ENCODE assay signal across 9 cellular contexts in genomic region chr17:77462553-77463497, GRCh38.
DNase-seq lines count a peak whose midpoint lies in the region; ATAC-seq and TF ChIP-seq lines count a peak whose summit lies in the region.
"Had no signal": no experiment of that assay in that cellular context is flagged by ENCODE, and none has a peak within 500 bp of the region (broad histone marks: within the 10 kb centered on the region; RNA-seq: fewer than 3 reads in every experiment).

No MANE protein-coding gene starts in this region.

- POLR2A ChIA-PET in activated naive CD8-positive, alpha-beta T cell treated with anti-CD3 and anti-CD28 coated beads, Interleukin-2, amount 10 ng/mL, durations not matched to agents 7 days and 5 days (lab: Charles Lee): interaction anchor here (0.8 to 7.5 kb wide), 7 partner anchors 10 to 62 kb away, joined by 3 to 123 read pairs (median 6); no protein-coding TSS in a partner anchor
- POLR2A ChIA-PET in naive thymus-derived CD4-positive, alpha-beta T cell (lab: Charles Lee): interaction anchor here (0.7 to 11.7 kb wide), 12 partner anchors 11 to 132 kb away, joined by 3 to 678 read pairs (median 5); no protein-coding TSS in a partner anchor

- peak overlapping the region; percentile 97 for H3K27ac Mint-ChIP-seq in activated naive CD8-positive, alpha-beta T cell treated with anti-CD3 and anti-CD28 coated beads, Interleukin-2, amount 10 ng/mL, durations not matched to agents 7 days and 5 days
- peak overlapping the region; percentile 88 to 100 (median 98) for H3K27ac Mint-ChIP-seq in naive thymus-derived CD4-positive, alpha-beta T cell
- H3K27ac Mint-ChIP-seq in type B pancreatic cell: peak overlapping the region; percentile 13

- H3K9me3 ChIP-seq in breast epithelium: no peaks in the 10 kb centered on the region
- H3K9me3 ChIP-seq in mammary epithelial cell (replicated peaks; ENCODE audit: insufficient read depth, low read length): no peaks in the 10 kb centered on the region
- no peaks in the 10 kb centered on the region for H3K9me3 ChIP-seq in naive thymus-derived CD4-positive, alpha-beta T cell (ENCODE audit: control insufficient read depth in 2 of 3, low read length in 3 of 3)

- peaks cover 13% of the 10 kb centered on the region for H4K20me1 ChIP-seq in mammary epithelial cell (ENCODE audit: insufficient read depth, low read length)

- BruUV-seq in mammary epithelial cell (replicated peaks; lab: Mats Ljungman, UMichigan): no TSS peak

- intact Hi-C loops in breast epithelium (cut with DNase I; ENCODE audit: low total_unique reads): no loop called here
- intact Hi-C loops in mammary epithelial cell (cut with micrococcal nuclease): no loop called here
- intact Hi-C loops in naive thymus-derived CD4-positive, alpha-beta T cell (cut with micrococcal nuclease): loop anchor here in 1 of 2 donors (1.0 kb wide), 4 partner anchors 9 to 131 kb away; no protein-coding TSS in a partner anchor
- intact Hi-C loops in posterior vena cava (cut with DNase I): no loop called here

- H3K4me2 ChIP-seq in mammary epithelial cell (ENCODE audit: insufficient read depth, low read depth, low read length): no peak overlapping the region

- no peak overlapping the region for H3K9ac ChIP-seq in mammary epithelial cell (ENCODE audit: insufficient read depth, low read length)

- H3K4me3 Mint-ChIP-seq in activated naive CD8-positive, alpha-beta T cell treated with anti-CD3 and anti-CD28 coated beads, Interleukin-2, amount 10 ng/mL, durations not matched to agents 7 days and 5 days: peak overlapping the region; percentile 82
- H3K4me3 Mint-ChIP-seq in naive thymus-derived CD4-positive, alpha-beta T cell: peak overlapping the region; percentile 80 to 100 (median 94)
- no peak overlapping the region for H3K4me3 Mint-ChIP-seq in type B pancreatic cell

- H3K4me1 Mint-ChIP-seq in activated naive CD8-positive, alpha-beta T cell treated with anti-CD3 and anti-CD28 coated beads, Interleukin-2, amount 10 ng/mL, durations not matched to agents 7 days and 5 days: peaks cover 78% of the 10 kb centered on the region
- peaks cover 69 to 96% (median 86%) of the 10 kb centered on the region in 7 donors for H3K4me1 Mint-ChIP-seq in naive thymus-derived CD4-positive, alpha-beta T cell
- H3K4me1 Mint-ChIP-seq in type B pancreatic cell (ENCODE audit: unreplicated experiment): peaks cover 65% of the 10 kb centered on the region

- no peaks in the 10 kb centered on the region for H3K27me3 Mint-ChIP-seq in activated naive CD8-positive, alpha-beta T cell treated with anti-CD3 and anti-CD28 coated beads, Interleukin-2, amount 10 ng/mL, durations not matched to agents 7 days and 5 days
- no peaks in the 10 kb centered on the region for H3K27me3 Mint-ChIP-seq in naive thymus-derived CD4-positive, alpha-beta T cell
- H3K27me3 Mint-ChIP-seq in type B pancreatic cell: no peaks in the 10 kb centered on the region

- DNase-seq in breast epithelium (ENCODE audit: low spot score in 2 of 2): no peak
- no peak for DNase-seq in mammary epithelial cell
- DNase-seq in activated naive CD8-positive, alpha-beta T cell treated with anti-CD3 and anti-CD28 coated beads, Interleukin-2, amount 10 ng/mL, durations not matched to agents 7 days and 5 days: peak; percentile 27
- no peak for DNase-seq in naive thymus-derived CD4-positive, alpha-beta T cell
- no peak for DNase-seq in type B pancreatic cell (ENCODE audit: extremely low spot score, unreplicated experiment)
- no peak for DNase-seq in dermis blood vessel endothelial cell
- no peak for DNase-seq in AG20443 (ENCODE audit: low spot score)
- DNase-seq in posterior vena cava (ENCODE audit: low spot score): no peak
- DNase-seq: activated CD8-positive, alpha-beta memory T cell treated with anti-CD3 and anti-CD28 coated beads, Interleukin-2, amount 50 U/mL, for 4 hours had no signal

- in situ Hi-C loops in mammary epithelial cell (cut with MboI; ENCODE audit: low sequenced_read_pairs in 2 of 2): no loop called here

- no peak for ATAC-seq in activated naive CD8-positive, alpha-beta T cell treated with anti-CD3 and anti-CD28 coated beads, Interleukin-2, amount 10 ng/mL, durations not matched to agents 7 days and 5 days (ENCODE audit: low read depth)
- ATAC-seq in naive thymus-derived CD4-positive, alpha-beta T cell: no peak

- CTCF ChIA-PET in mammary epithelial cell (lab: Charles Lee; ENCODE audit: low non-redundant PET): no interaction called here
- CTCF ChIA-PET in naive thymus-derived CD4-positive, alpha-beta T cell (lab: Charles Lee): interaction anchor here (0.6 to 1.5 kb wide), 5 partner anchors 8 to 129 kb away, joined by 3 to 4 read pairs (median 3); no protein-coding TSS in a partner anchor

- H3K36me3 Mint-ChIP-seq in activated naive CD8-positive, alpha-beta T cell treated with anti-CD3 and anti-CD28 coated beads, Interleukin-2, amount 10 ng/mL, durations not matched to agents 7 days and 5 days: peaks cover 27% of the 10 kb centered on the region
- peaks cover 0 to 40% (median 24%) of the 10 kb centered on the region in 5 donors for H3K36me3 Mint-ChIP-seq in naive thymus-derived CD4-positive, alpha-beta T cell
- H3K36me3 Mint-ChIP-seq in type B pancreatic cell: peaks cover 10% of the 10 kb centered on the region

- dilution Hi-C loops in mammary epithelial cell (cut with HindIII; ENCODE audit: low sequenced_read_pairs): no loop called here

- H3K4me1 ChIP-seq in breast epithelium (peaks cover 4 to 12% of the 10 kb centered on the region in 2 donors), mammary epithelial cell (ENCODE audit: insufficient read depth, low read length) (peaks cover 9% of the 10 kb centered on the region)
- peaks cover 90% of the 10 kb centered on the region in 2 donors for H3K4me1 ChIP-seq in naive thymus-derived CD4-positive, alpha-beta T cell (ENCODE audit: control insufficient read depth in 2 of 2, insufficient read depth in 2 of 2, low read length in 2 of 2)

- no peak for TF ChIP-seq POLR2A in breast epithelium (IDR thresholded peaks at IDR 0.05)

- H3K79me2 ChIP-seq in mammary epithelial cell (ENCODE audit: insufficient read depth, low read length): peaks cover 97% of the 10 kb centered on the region

- H2AFZ ChIP-seq in mammary epithelial cell (ENCODE audit: low read depth, low read length): no peak overlapping the region

- H3K9me3 Mint-ChIP-seq in activated naive CD8-positive, alpha-beta T cell treated with anti-CD3 and anti-CD28 coated beads, Interleukin-2, amount 10 ng/mL, durations not matched to agents 7 days and 5 days: no peaks in the 10 kb centered on the region
- H3K9me3 Mint-ChIP-seq in naive thymus-derived CD4-positive, alpha-beta T cell: peaks cover 0 to 3% (median 0%) of the 10 kb centered on the region in 11 donors
- no peaks in the 10 kb centered on the region for H3K9me3 Mint-ChIP-seq in type B pancreatic cell

- over 99% methylated on average over 16 of the region's 16 CpGs for WGBS in mammary epithelial cell (ENCODE audit: low coverage, missing lambda C conversion rate)

- H3K27ac ChIP-seq in breast epithelium (peak overlapping the region; percentile 25 to 61), mammary epithelial cell (ENCODE audit: insufficient read depth, low read depth, low read length) (no peak overlapping the region)
- peak overlapping the region; percentile 92 for H3K27ac ChIP-seq in naive thymus-derived CD4-positive, alpha-beta T cell (ENCODE audit: low read depth, low read length)

- TF ChIP-seq CTCF in breast epithelium (IDR thresholded peaks at IDR 0.05): no peak
- no peak for TF ChIP-seq CTCF in mammary epithelial cell (conservative IDR thresholded peaks at IDR 0.05 in 1 of 2, IDR thresholded peaks at IDR 0.05 in 1 of 2; ENCODE audit: extremely low read depth in 1 of 2, insufficient read depth in 1 of 2, low read depth in 1 of 2, low read length in 2 of 2)
- TF ChIP-seq CTCF in type B pancreatic cell (conservative IDR thresholded peaks at IDR 0.05): no peak

- H3K27me3 ChIP-seq in breast epithelium (no peaks in the 10 kb centered on the region), mammary epithelial cell (ENCODE audit: insufficient read depth, low read length) (no peaks in the 10 kb centered on the region)
- H3K27me3 ChIP-seq in naive thymus-derived CD4-positive, alpha-beta T cell (ENCODE audit: control insufficient read depth in 2 of 2, insufficient read depth in 2 of 2, low read length in 2 of 2): no peaks in the 10 kb centered on the region

- H3K4me3 ChIP-seq in breast epithelium (no peak overlapping the region), mammary epithelial cell (replicated peaks in 1 of 3; ENCODE audit: insufficient read depth in 1 of 3, low read depth in 2 of 3, low read length in 3 of 3) (no peak overlapping the region)
- peak overlapping the region; percentile 33 for H3K4me3 ChIP-seq in naive thymus-derived CD4-positive, alpha-beta T cell (ENCODE audit: low read length)

- H3K36me3 ChIP-seq in breast epithelium: no peaks in the 10 kb centered on the region
- no peaks in the 10 kb centered on the region for H3K36me3 ChIP-seq in mammary epithelial cell (ENCODE audit: insufficient read depth, low read length)
- H3K36me3 ChIP-seq in naive thymus-derived CD4-positive, alpha-beta T cell (ENCODE audit: control insufficient read depth in 2 of 3, insufficient read depth in 3 of 3, low read length in 3 of 3): peaks cover 0 to 16% (median 6%) of the 10 kb centered on the region in 3 experiments

Comparison
In these comparisons a context has a peak if more than half of its experiments do, and no peak if none do; other contexts are left out.
1. H3K27ac Mint-ChIP-seq: peak in every context shown above with its lines; median percentile 98 in naive thymus-derived CD4-positive, alpha-beta T cell; 97 in activated naive CD8-positive, alpha-beta T cell treated with anti-CD3 and anti-CD28 coated beads, Interleukin-2, amount 10 ng/mL, durations not matched to agents 7 days and 5 days; 13 in type B pancreatic cell.